Comparison of ENCODE assay signal across 8 cellular contexts in the genomic region with DNA sequence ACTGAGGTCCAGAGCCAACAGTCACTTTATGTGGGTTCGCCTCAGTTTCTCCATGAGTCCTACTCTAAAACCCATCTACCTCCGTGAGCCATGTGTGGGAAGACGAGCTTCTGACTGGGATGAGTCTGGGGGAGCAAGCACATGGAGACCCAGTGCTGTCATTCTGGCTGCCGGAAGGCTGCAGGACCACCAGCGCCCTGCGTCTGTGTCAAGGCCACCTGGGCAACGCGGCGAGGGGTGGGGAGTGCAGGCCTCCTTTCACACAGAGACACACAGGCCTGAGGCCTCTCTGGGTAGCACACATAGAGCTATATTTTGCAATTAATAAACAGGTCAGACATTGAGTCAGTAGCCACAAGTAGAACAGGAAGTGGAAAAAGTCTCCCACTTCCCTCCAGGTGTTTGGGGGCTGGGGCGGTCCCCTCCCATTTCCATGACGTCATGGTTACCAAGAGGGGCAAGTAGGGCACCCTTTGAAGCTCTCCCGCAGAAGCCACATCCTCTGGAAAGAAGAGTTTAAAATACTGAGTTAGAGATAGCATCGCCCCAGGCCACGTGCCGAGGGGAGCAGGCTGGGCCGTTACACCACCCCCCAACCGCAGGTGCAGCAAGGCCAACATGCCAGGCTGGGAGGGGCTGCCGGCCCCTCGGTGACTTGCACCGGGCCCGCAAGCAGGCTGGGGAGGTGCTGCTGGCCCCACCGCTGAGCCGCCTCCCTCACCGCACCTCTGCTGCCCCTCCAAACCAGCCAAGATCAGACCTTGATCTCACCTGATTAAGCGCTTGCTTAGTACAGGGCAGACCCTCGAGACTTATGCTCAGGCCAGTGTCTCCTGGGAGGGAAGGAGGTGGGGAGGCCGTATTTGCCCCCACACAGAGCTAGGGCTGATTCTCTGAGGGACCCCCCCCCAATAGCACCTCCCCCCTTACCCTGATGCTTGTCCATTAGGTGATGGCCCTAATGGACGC. TPM values are rescaled to one million over a fixed set of nuclear protein-coding genes. Genes with fewer than 3 reads are reported as not detected.
DNase-seq lines count a peak whose midpoint lies in the region; ATAC-seq and TF ChIP-seq lines count a peak whose summit lies in the region.

No MANE protein-coding gene starts in this region.

- H3K4me3 ChIP-seq in fibroblast of lung (replicated peaks in 1 of 4; ENCODE audit: control extremely low read depth in 1 of 4, insufficient read depth in 1 of 4, low read depth in 3 of 4, low read length in 4 of 4), result no peak overlapping the region
- peak overlapping the region; percentile 76 for H3K4me3 ChIP-seq in rectal smooth muscle tissue (ENCODE audit: low read length)
- no peak overlapping the region for H3K4me3 ChIP-seq in aorta (ENCODE audit: low read length in 2 of 2)
- no peak overlapping the region for H3K4me3 ChIP-seq in MG63

- peak overlapping the region; percentile 32 for H3K4me2 ChIP-seq in fibroblast of lung (ENCODE audit: extremely low read depth, insufficient read depth, low read length)

- peak; percentile 83 for DNase-seq in NOMO-1 treated with dmso at 0.1 percent for 144 hours (lab: John Stamatoyannopoulos, UW; ENCODE audit: unreplicated experiment)
- DNase-seq in activated T-cell treated with anti-CD3 and anti-CD28 coated beads for 4 hours, result peak; percentile 96
- DNase-seq in fibroblast of lung (ENCODE audit: low read depth in 2 of 2), result peak; percentile 65 to 97
- DNase-seq in aorta, result peak in 1 of 2 donors; percentile 79
- no peak for DNase-seq in MG63

- intact Hi-C loops in aorta (cut with DNase I), result loop anchor here (5.0 to 10.0 kb wide), 6 partner anchors 169 to 498 kb away; a partner anchor contains a TSS

- H4K20me1 ChIP-seq in fibroblast of lung (ENCODE audit: control insufficient read depth, extremely low read depth, insufficient read depth, low read length), result no peaks in the 10 kb centered on the region

- ATAC-seq in GM18499 (IDR thresholded peaks at IDR 0.05; ENCODE audit: insufficient read depth, unreplicated experiment) (peak; percentile 48), HG02763 (IDR thresholded peaks at IDR 0.05; ENCODE audit: unreplicated experiment) (peak; percentile 71), aorta (ENCODE audit: low FRiP score) (peak; percentile 21)

- no peak for TF ChIP-seq CTCF in fibroblast of lung (conservative IDR thresholded peaks at IDR 0.05 in 1 of 2, IDR thresholded peaks at IDR 0.05 in 1 of 2; ENCODE audit: low read depth in 1 of 2, low read length in 2 of 2)

- no peaks in the 10 kb centered on the region for H3K27me3 ChIP-seq in fibroblast of lung (ENCODE audit: control insufficient read depth, insufficient read depth, low read length)
- H3K27me3 ChIP-seq in rectal smooth muscle tissue (ENCODE audit: control insufficient read depth, insufficient read depth, low read length), result no peaks in the 10 kb centered on the region
- H3K27me3 ChIP-seq in aorta (ENCODE audit: control insufficient read depth in 1 of 2, insufficient read depth in 2 of 2, low read length in 1 of 2), result no peaks in the 10 kb centered on the region
- no peaks in the 10 kb centered on the region for H3K27me3 ChIP-seq in MG63

- H3K9ac ChIP-seq in fibroblast of lung (ENCODE audit: insufficient read depth, low read length), result peak overlapping the region; percentile 32
- H3K9ac ChIP-seq in rectal smooth muscle tissue (ENCODE audit: low read length), result peak overlapping the region; percentile 65

- H3K4me1 ChIP-seq in fibroblast of lung (ENCODE audit: control insufficient read depth, extremely low read depth, insufficient read depth, low read length), result peaks cover 6% of the 10 kb centered on the region
- peaks cover 3% of the 10 kb centered on the region for H3K4me1 ChIP-seq in rectal smooth muscle tissue (ENCODE audit: control insufficient read depth, insufficient read depth, low read length)
- no peaks in the 10 kb centered on the region for H3K4me1 ChIP-seq in aorta (ENCODE audit: control insufficient read depth in 1 of 2, insufficient read depth in 2 of 2, low read length in 2 of 2)

- WGBS in aorta, 2 donors, result 65 to 68% methylated on average over 28 of the region's 28 CpGs

- peak overlapping the region; percentile 56 for H3K27ac ChIP-seq in fibroblast of lung (ENCODE audit: insufficient read depth, low read length)
- peak overlapping the region; percentile 62 for H3K27ac ChIP-seq in rectal smooth muscle tissue (ENCODE audit: low read depth, low read length)
- H3K27ac ChIP-seq in aorta (ENCODE audit: low read depth in 1 of 2, low read length in 2 of 2), result no peak overlapping the region

- H3K9me3 ChIP-seq in fibroblast of lung (ENCODE audit: control insufficient read depth, insufficient read depth, low read depth, low read length) (no peaks in the 10 kb centered on the region), aorta (ENCODE audit: control insufficient read depth, low read length) (no peaks in the 10 kb centered on the region), MG63 (no peaks in the 10 kb centered on the region)

- no peaks in the 10 kb centered on the region for H3K36me3 ChIP-seq in fibroblast of lung (ENCODE audit: control insufficient read depth, insufficient read depth, low read length)
- H3K36me3 ChIP-seq in rectal smooth muscle tissue (ENCODE audit: control insufficient read depth, insufficient read depth, low read length), result no peaks in the 10 kb centered on the region
- no peaks in the 10 kb centered on the region for H3K36me3 ChIP-seq in aorta (ENCODE audit: control insufficient read depth in 1 of 2, insufficient read depth in 2 of 2, low read length in 1 of 2)
- no peaks in the 10 kb centered on the region for H3K36me3 ChIP-seq in MG63

- H2AFZ ChIP-seq in fibroblast of lung (ENCODE audit: low read length), result peak overlapping the region; percentile 55

- H3K79me2 ChIP-seq in fibroblast of lung (ENCODE audit: control insufficient read depth, insufficient read depth, low read length), result no peaks in the 10 kb centered on the region

RNA-seq across cellular contexts. Expression of a gene that starts 32.7 kb away (rescaled TPM):
- total RNA-seq in fibroblast of lung (235 and 249 TPM in 2 replicates), aorta (100 to 1,000 TPM; 143 to 149 TPM)
- polyA plus RNA-seq in fibroblast of lung (623 and 651 TPM in 2 replicates), aorta (100 to 1,000 TPM; 240 to 309 TPM)
- polyA plus RNA-seq in fibroblast of lung (2012), result 466 and 481 TPM in 2 replicates
- 385 and 479 TPM in 2 replicates for polyA minus RNA-seq in fibroblast of lung (ENCODE audit: low replicate concordance)
- 275 and 292 TPM in 2 replicates for total RNA-seq in MG63 (2014; rRNA removed; shearing (Covaris generic); ENCODE audit: low replicate concordance)

RNA-seq across cellular contexts. Expression of a gene that starts 41.8 kb away (rescaled TPM):
- total RNA-seq in fibroblast of lung, result 20.5 and 40.0 TPM in 2 replicates
- polyA plus RNA-seq in fibroblast of lung, result 41.3 and 61.2 TPM in 2 replicates
- 33.5 and 68.1 TPM in 2 replicates for polyA plus RNA-seq in fibroblast of lung (2012)
- 90.3 and 116 TPM in 2 replicates for polyA minus RNA-seq in fibroblast of lung (ENCODE audit: low replicate concordance)
- 10 to 100 TPM; 44.8 to 47.4 TPM for total RNA-seq in aorta
- 10 to 100 TPM; 20.3 to 41.6 TPM for polyA plus RNA-seq in aorta
- total RNA-seq in MG63 (2014; rRNA removed; shearing (Covaris generic); ENCODE audit: low replicate concordance), result 0.89 and 15.5 TPM in 2 replicates

Comparison
In these comparisons a context has a peak if more than half of its experiments do, and no peak if none do; other contexts are left out.
1. ATAC-seq: peak in every context shown above with its lines; median percentile 71 in HG02763; 48 in GM18499; 21 in aorta.
2. H3K27ac ChIP-seq: peak in fibroblast of lung (single experiment) and rectal smooth muscle tissue (single experiment); none in aorta (0 of 2).